7 cellular contexts compared by ENCODE assay signal in the genomic region with DNA sequence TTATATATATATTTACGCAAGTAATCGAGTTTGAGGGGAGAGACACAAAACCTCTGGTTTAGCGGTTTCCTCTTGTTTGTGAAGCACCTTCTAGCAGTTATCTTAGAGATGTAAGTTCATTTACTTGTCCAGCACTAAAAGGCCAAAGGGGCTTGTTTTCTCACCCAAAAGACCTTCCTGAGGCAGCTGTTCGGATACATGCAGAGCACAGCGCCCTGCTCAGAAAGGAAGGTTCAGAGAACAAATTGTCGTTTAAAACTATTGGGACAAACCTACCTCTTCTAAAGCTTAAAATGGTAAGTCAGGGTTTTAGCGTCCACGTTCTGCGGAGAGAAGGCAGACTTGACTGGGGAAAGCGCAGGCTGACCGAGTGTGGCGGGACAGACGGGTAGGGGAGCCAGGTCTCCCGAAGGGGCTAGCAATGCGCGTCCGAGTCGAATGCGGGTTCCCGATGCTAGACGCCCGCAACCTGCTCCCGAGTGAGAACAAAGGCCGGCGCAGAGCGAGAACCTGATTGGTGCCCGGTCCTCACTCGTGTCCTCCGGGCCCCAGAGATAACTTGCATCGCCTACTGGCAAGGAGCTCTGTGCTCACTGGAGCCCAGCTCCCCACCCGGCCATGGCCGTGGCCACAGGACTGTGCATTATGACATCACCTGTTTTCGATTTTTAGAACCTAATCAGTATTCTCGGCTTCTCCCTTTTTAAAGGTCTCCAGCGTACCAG. TPM values are rescaled to one million over a fixed set of nuclear protein-coding genes. Genes with fewer than 3 reads are reported as not detected.
DNase-seq lines count a peak whose midpoint lies in the region; ATAC-seq and TF ChIP-seq lines count a peak whose summit lies in the region.

No MANE protein-coding gene starts in this region.

- intact Hi-C loops in Panc1 (cut with micrococcal nuclease; ENCODE audit: unreplicated experiment) = loop anchor here (10.0 kb wide), 1 partner anchor 167 kb away; a partner anchor contains a TSS
- intact Hi-C loops in activated naive CD4-positive, alpha-beta T cell treated with anti-CD3 and anti-CD28 coated beads for 36 hours (cut with micrococcal nuclease) = loop anchor here (1.0 to 10.0 kb wide), 22 partner anchors 22 to 1194 kb away; a partner anchor contains a TSS
- intact Hi-C loops in tibial artery (cut with DNase I; ENCODE audit: low total_unique reads) = loop anchor here (5.0 to 10.0 kb wide), 2 partner anchors 475 to 533 kb away; no protein-coding TSS in a partner anchor

- H3K9me3 Mint-ChIP-seq in activated naive CD4-positive, alpha-beta T cell treated with anti-CD3 and anti-CD28 coated beads for 36 hours = no peaks in the 10 kb centered on the region
- H3K9me3 Mint-ChIP-seq in glutamatergic neuron (ENCODE audit: unreplicated experiment) = peaks cover 16% of the 10 kb centered on the region

- peak overlapping the region; percentile 63 to 66 for H3K4me3 ChIP-seq in Panc1 (ENCODE audit: low read depth in 2 of 2, low read length in 2 of 2)
- H3K4me3 ChIP-seq in tibial artery = peak overlapping the region; percentile 56 to 63

- H3K27ac Mint-ChIP-seq in activated naive CD4-positive, alpha-beta T cell treated with anti-CD3 and anti-CD28 coated beads for 36 hours = no peak overlapping the region
- no peak overlapping the region for H3K27ac Mint-ChIP-seq in glutamatergic neuron (ENCODE audit: unreplicated experiment)

- H3K36me3 ChIP-seq in Panc1 (ENCODE audit: control insufficient read depth, insufficient read depth, low read length) = no peaks in the 10 kb centered on the region
- H3K36me3 ChIP-seq in tibial artery = no peaks in the 10 kb centered on the region

- no TSS peak for BruUV-seq in Panc1 (replicated peaks; lab: Mats Ljungman, UMichigan)

- POLR2A ChIA-PET in Panc1 (lab: Charles Lee) = interaction anchor here (0.5 to 1.1 kb wide), 3 partner anchors 11 to 1203 kb away, joined by 3 to 7 read pairs (median 4); no protein-coding TSS in a partner anchor

- in situ Hi-C loops in Panc1 (cut with HindIII; ENCODE audit: low pct_unique_long_range_greater_than_20kb, low sequenced_read_pairs) = no loop called here

- ATAC-seq in GM18858 (IDR thresholded peaks at IDR 0.05; ENCODE audit: unreplicated experiment) = peak; percentile 19
- peak; percentile 37 for ATAC-seq in HG03159 (IDR thresholded peaks at IDR 0.05; ENCODE audit: unreplicated experiment)
- no peak for ATAC-seq in Panc1

- no peak for TF ChIP-seq CTCF in Panc1 (IDR thresholded peaks at IDR 0.05)
- no peak for TF ChIP-seq CTCF in glutamatergic neuron (IDR thresholded peaks at IDR 0.05; ENCODE audit: partially characterized antibody, unreplicated experiment)
- TF ChIP-seq CTCF in tibial artery (IDR thresholded peaks at IDR 0.05) = peak in 1 of 2 experiments; percentile 7

- no peaks in the 10 kb centered on the region for H3K36me3 Mint-ChIP-seq in activated naive CD4-positive, alpha-beta T cell treated with anti-CD3 and anti-CD28 coated beads for 36 hours (ENCODE audit: low read depth)
- no peaks in the 10 kb centered on the region for H3K36me3 Mint-ChIP-seq in glutamatergic neuron (ENCODE audit: unreplicated experiment)

- CTCF ChIA-PET in Panc1 (lab: Charles Lee) = interaction anchor here (0.6 to 1.1 kb wide), 2 partner anchors 21 to 718 kb away, joined by 3 read pairs; no protein-coding TSS in a partner anchor
- CTCF ChIA-PET in activated naive CD4-positive, alpha-beta T cell treated with anti-CD3 and anti-CD28 coated beads for 36 hours (lab: Charles Lee) = interaction anchor here (0.6 to 2.9 kb wide), 30 partner anchors 10 to 530 kb away, joined by 3 to 29 read pairs (median 3); no protein-coding TSS in a partner anchor

- peaks cover 67% of the 10 kb centered on the region for H3K27me3 ChIP-seq in Panc1 (ENCODE audit: control insufficient read depth, insufficient read depth, low read length)
- H3K27me3 ChIP-seq in tibial artery = no peaks in the 10 kb centered on the region

- H3K4me1 ChIP-seq in Panc1 (ENCODE audit: control insufficient read depth, insufficient read depth, low read length) (peaks cover 15% of the 10 kb centered on the region), tibial artery (peaks cover 0 to 36% (median 19%) of the 10 kb centered on the region in 4 donors)

- peaks cover 47% of the 10 kb centered on the region for H3K4me1 Mint-ChIP-seq in activated naive CD4-positive, alpha-beta T cell treated with anti-CD3 and anti-CD28 coated beads for 36 hours (ENCODE audit: low read depth)
- peaks cover 30% of the 10 kb centered on the region for H3K4me1 Mint-ChIP-seq in glutamatergic neuron (ENCODE audit: low read depth, unreplicated experiment)

- H3K9me3 ChIP-seq in Panc1 (ENCODE audit: control insufficient read depth, insufficient read depth, low read depth, low read length) = no peaks in the 10 kb centered on the region
- no peaks in the 10 kb centered on the region for H3K9me3 ChIP-seq in tibial artery

- H3K27ac ChIP-seq in Panc1 (ENCODE audit: low read length) (no peak overlapping the region), tibial artery (peak overlapping the region; percentile 93 to 94)

- no peak for DNase-seq in Panc1 (ENCODE audit: low read depth, low spot score)
- peak; percentile 84 for DNase-seq in activated naive CD4-positive, alpha-beta T cell treated with anti-CD3 and anti-CD28 coated beads for 36 hours
- peak; percentile 87 for DNase-seq in glutamatergic neuron
- DNase-seq in nucleus accumbens (lab: John Stamatoyannopoulos, UW) = peak in 55 of 56 donors; percentile 13 to 86 (median 65)
- DNase-seq in tibial artery = peak; percentile 72 to 86

- H3K27me3 Mint-ChIP-seq in activated naive CD4-positive, alpha-beta T cell treated with anti-CD3 and anti-CD28 coated beads for 36 hours (ENCODE audit: low read depth) = no peaks in the 10 kb centered on the region
- peaks cover 2% of the 10 kb centered on the region for H3K27me3 Mint-ChIP-seq in glutamatergic neuron (ENCODE audit: unreplicated experiment)

- no peak overlapping the region for H3K4me3 Mint-ChIP-seq in activated naive CD4-positive, alpha-beta T cell treated with anti-CD3 and anti-CD28 coated beads for 36 hours
- H3K4me3 Mint-ChIP-seq in glutamatergic neuron (ENCODE audit: unreplicated experiment) = no peak overlapping the region

RNA-seq across cellular contexts. Expression of a gene that starts 1.0 kb away (rescaled TPM):
- 1.4 TPM for total RNA-seq in Panc1 (2021; ENCODE audit: unreplicated experiment)
- 0.05 TPM for polyA plus RNA-seq in Panc1 (2012; ENCODE audit: insufficient read length)
- 10 to 100 TPM; 17.5 to 18.1 TPM for total RNA-seq in activated naive CD4-positive, alpha-beta T cell treated with anti-CD3 and anti-CD28 coated beads for 36 hours
- 213 TPM for total RNA-seq in glutamatergic neuron (ENCODE audit: unreplicated experiment)

Comparison
In these comparisons a context has a peak if more than half of its experiments do, and no peak if none do; other contexts are left out.
1. RNA of a gene that starts 1.0 kb away (total RNA-seq): 213 TPM in glutamatergic neuron (single experiment); 17.5 to 18.1 TPM in activated naive CD4-positive, alpha-beta T cell treated with anti-CD3 and anti-CD28 coated beads for 36 hours and 1.4 TPM in Panc1 (single experiment); every median in the first group is over 10 times any median in the second.